ENCODE assay signal across 26 cellular contexts in the genomic region with DNA sequence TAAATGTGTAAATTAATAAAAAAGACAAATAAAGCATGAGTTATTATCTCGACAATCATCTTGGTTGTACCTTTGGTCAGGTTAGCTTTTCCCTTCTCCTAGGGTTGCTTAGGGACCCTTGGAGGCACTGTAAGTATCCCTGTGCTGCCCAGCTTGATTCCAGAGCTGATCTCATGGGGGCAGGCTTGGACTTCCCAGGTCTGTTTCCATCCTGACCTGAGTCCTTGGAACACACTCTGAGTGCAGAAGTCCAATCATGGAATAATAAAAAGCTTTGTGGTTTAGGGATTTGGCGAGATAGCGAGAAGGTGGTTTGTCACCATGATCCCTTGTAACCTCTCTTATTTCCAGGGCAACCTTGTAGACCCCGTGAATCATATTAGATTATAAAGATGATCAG. TPM values are rescaled to one million over a fixed set of nuclear protein-coding genes. Genes with fewer than 3 reads are reported as not detected.
DNase-seq lines count a peak whose midpoint lies in the region; ATAC-seq and TF ChIP-seq lines count a peak whose summit lies in the region.
"Had no signal": no experiment of that assay in that cellular context is flagged by ENCODE, and none has a peak within 500 bp of the region (broad histone marks: within the 10 kb centered on the region; RNA-seq: fewer than 3 reads in every experiment).

No MANE protein-coding gene starts in this region.

- DNase-seq in GM23338 (ENCODE audit: low spot score) (no peak), endodermal cell (no peak), left kidney (ENCODE audit: low read depth, low spot score) (peak; percentile 12), AG08395 (ENCODE audit: low spot score) (no peak)
- DNase-seq: activated CD4-positive, alpha-beta T cell treated with anti-CD3 and anti-CD28 coated beads, Interleukin-2, amount 10 ng/mL, durations not matched to agents 7 days and 5 days; activated effector memory CD4-positive, alpha-beta T cell treated with Interleukin-2 at 50 U/mL for 16 hours; activated T-cell treated with anti-CD3 and anti-CD28 coated beads, Interleukin-2, amount 50 U/mL, for 1 hour; anterior cingulate cortex; COR-L47; DMS79 treated with DMSO at 0.1 percent for 48 hours; GDM1; NCI-H1105; NCI-H2029; NCI-H526 treated with DMSO at 0.1 percent for 48 hours; nephron progenitor cell; SHP77 treated with DMSO at 0.1 percent for 48 hours; T1000; transverse colon had no signal

- no peaks in the 10 kb centered on the region for H3K79me2 ChIP-seq in GM23338 (replicated peaks; ENCODE audit: insufficient read depth)

- no peak overlapping the region for H3K27ac ChIP-seq in 22Rv1
- H3K27ac ChIP-seq in GM23338 (ENCODE audit: low read depth), result no peak overlapping the region
- H3K27ac ChIP-seq in endodermal cell (ENCODE audit: low read depth, low read length), result no peak overlapping the region
- H3K27ac ChIP-seq: BLaER1 treated with 17β-estradiol and CSF1 and Interleukin-3, amounts not matched to agents 10 nM and 100 nM; transverse colon had no signal

- H3K27me3 ChIP-seq in GM23338 (ENCODE audit: insufficient read depth) (no peaks in the 10 kb centered on the region), endodermal cell (ENCODE audit: control insufficient read depth, insufficient read depth, low read length, poor library complexity, severe bottlenecking) (no peaks in the 10 kb centered on the region)
- H3K27me3 ChIP-seq: BLaER1 treated with 17β-estradiol and CSF1 and Interleukin-3, amounts not matched to agents 10 nM and 100 nM; transverse colon had no signal

- no peaks in the 10 kb centered on the region for H3K36me3 Mint-ChIP-seq in GM23338 (ENCODE audit: low read depth)
- no peaks in the 10 kb centered on the region for H3K36me3 Mint-ChIP-seq in endodermal cell (ENCODE audit: low read depth)
- H3K36me3 Mint-ChIP-seq: activated naive CD8-positive, alpha-beta T cell; stimulated activated memory B cell treated with anti-CD40 and anti-IgM and Interleukin-4, amounts not matched to agents 10 μg/mL and 1 μg/mL and 100 μg/mL, for 72 hours had no signal

- ATAC-seq in GM23338, result no peak
- no peak for ATAC-seq in GM18502 (IDR thresholded peaks at IDR 0.05; ENCODE audit: poor library complexity, unreplicated experiment)
- ATAC-seq in GM19455 (IDR thresholded peaks at IDR 0.05; ENCODE audit: unreplicated experiment), result no peak
- ATAC-seq: HCT116; Panc1; stimulated activated memory B cell treated with anti-CD40 and anti-IgM and Interleukin-4, amounts not matched to agents 10 μg/mL and 1 μg/mL and 100 μg/mL, for 72 hours had no signal

- no peaks in the 10 kb centered on the region for H4K20me1 ChIP-seq in GM23338 (replicated peaks; ENCODE audit: insufficient read depth)
- H4K20me1 ChIP-seq: BLaER1 treated with 17β-estradiol and CSF1 and Interleukin-3, amounts not matched to agents 10 nM and 100 nM had no signal

- H3K27me3 Mint-ChIP-seq in GM23338 (ENCODE audit: insufficient read depth, low read depth, poor library complexity) (no peaks in the 10 kb centered on the region), endodermal cell (ENCODE audit: insufficient read depth) (no peaks in the 10 kb centered on the region)
- H3K27me3 Mint-ChIP-seq: activated CD4-positive, alpha-beta T cell treated with anti-CD3 and anti-CD28 coated beads, Interleukin-2, amount 10 ng/mL, durations not matched to agents 7 days and 5 days had no signal

- H3K9ac ChIP-seq in endodermal cell (ENCODE audit: extremely low read depth, low read length, poor library complexity, severe bottlenecking), result no peak overlapping the region
- H3K9ac ChIP-seq: BLaER1 treated with 17β-estradiol and CSF1 and Interleukin-3, amounts not matched to agents 10 nM and 100 nM had no signal

- peaks cover 11% of the 10 kb centered on the region for H3K9me2 ChIP-seq in GM23338 (ENCODE audit: insufficient read depth)

- H3K4me1 Mint-ChIP-seq in GM23338 (no peaks in the 10 kb centered on the region), endodermal cell (no peaks in the 10 kb centered on the region)
- H3K4me1 Mint-ChIP-seq: activated CD4-positive, alpha-beta T cell treated with anti-CD3 and anti-CD28 coated beads, Interleukin-2, amount 10 ng/mL, durations not matched to agents 7 days and 5 days; nephron progenitor cell; stimulated activated memory B cell treated with anti-CD40 and anti-IgM and Interleukin-4, amounts not matched to agents 10 μg/mL and 1 μg/mL and 100 μg/mL, for 72 hours had no signal

- H3K4me2 ChIP-seq in GM23338, result no peak overlapping the region
- H3K4me2 ChIP-seq: BLaER1 treated with 17β-estradiol and CSF1 and Interleukin-3, amounts not matched to agents 10 nM and 100 nM had no signal

- H3K27ac Mint-ChIP-seq in GM23338 (no peak overlapping the region), endodermal cell (no peak overlapping the region)
- H3K27ac Mint-ChIP-seq: activated CD4-positive, alpha-beta T cell treated with anti-CD3 and anti-CD28 coated beads, Interleukin-2, amount 10 ng/mL, durations not matched to agents 7 days and 5 days; activated naive CD8-positive, alpha-beta T cell; nephron progenitor cell; stimulated activated memory B cell treated with anti-CD40 and anti-IgM and Interleukin-4, amounts not matched to agents 10 μg/mL and 1 μg/mL and 100 μg/mL, for 72 hours had no signal

- WGBS in endodermal cell (ENCODE audit: insufficient coverage in 1 of 2, insufficient read length in 1 of 2), 2 experiments, result 91 to 95% methylated on average over 3 to 4 of the region's 4 CpGs

- H2AFZ ChIP-seq in GM23338, result no peak overlapping the region

- no peaks in the 10 kb centered on the region for H3K36me3 ChIP-seq in GM23338 (ENCODE audit: insufficient read depth)
- H3K36me3 ChIP-seq in endodermal cell (ENCODE audit: control insufficient read depth, insufficient read depth, low read length), result no peaks in the 10 kb centered on the region
- H3K36me3 ChIP-seq: BLaER1 treated with 17β-estradiol and CSF1 and Interleukin-3, amounts not matched to agents 10 nM and 100 nM; transverse colon had no signal

- peak; percentile 33 for TF ChIP-seq CTCF in 22Rv1 (IDR thresholded peaks at IDR 0.05)
- TF ChIP-seq CTCF in GM23338 (conservative IDR thresholded peaks at IDR 0.05; ENCODE audit: low read depth in 2 of 2), result peak; percentile 15 to 41; a peak in 3 of 4 replicates
- peak; percentile 43 for TF ChIP-seq CTCF in endodermal cell (conservative IDR thresholded peaks at IDR 0.05)

- H3K9me3 Mint-ChIP-seq in GM23338 (no peaks in the 10 kb centered on the region), endodermal cell (no peaks in the 10 kb centered on the region)
- H3K9me3 Mint-ChIP-seq: activated CD4-positive, alpha-beta T cell treated with anti-CD3 and anti-CD28 coated beads, Interleukin-2, amount 10 ng/mL, durations not matched to agents 7 days and 5 days; nephron progenitor cell; stimulated activated memory B cell treated with anti-CD40 and anti-IgM and Interleukin-4, amounts not matched to agents 10 μg/mL and 1 μg/mL and 100 μg/mL, for 72 hours had no signal

- no peaks in the 10 kb centered on the region for H3K4me1 ChIP-seq in GM23338 (ENCODE audit: insufficient read depth)
- H3K4me1 ChIP-seq in endodermal cell (ENCODE audit: control insufficient read depth, insufficient read depth, low read length), result no peaks in the 10 kb centered on the region
- H3K4me1 ChIP-seq: BLaER1 treated with 17β-estradiol and CSF1 and Interleukin-3, amounts not matched to agents 10 nM and 100 nM; transverse colon had no signal

- H3K4me3 Mint-ChIP-seq in GM23338, result no peak overlapping the region
- no peak overlapping the region for H3K4me3 Mint-ChIP-seq in endodermal cell
- H3K4me3 Mint-ChIP-seq: activated CD4-positive, alpha-beta T cell treated with anti-CD3 and anti-CD28 coated beads, Interleukin-2, amount 10 ng/mL, durations not matched to agents 7 days and 5 days; activated naive CD8-positive, alpha-beta T cell; nephron progenitor cell; stimulated activated memory B cell treated with anti-CD40 and anti-IgM and Interleukin-4, amounts not matched to agents 10 μg/mL and 1 μg/mL and 100 μg/mL, for 72 hours had no signal

- no peaks in the 10 kb centered on the region for H3K9me3 ChIP-seq in endodermal cell (ENCODE audit: control insufficient read depth, low read length)
- H3K9me3 ChIP-seq: BLaER1 treated with 17β-estradiol and CSF1 and Interleukin-3, amounts not matched to agents 10 nM and 100 nM; transverse colon had no signal

- H3K4me3 ChIP-seq in GM23338 (no peak overlapping the region), endodermal cell (ENCODE audit: low read length) (no peak overlapping the region)
- H3K4me3 ChIP-seq: BLaER1 treated with 17β-estradiol and CSF1 and Interleukin-3, amounts not matched to agents 10 nM and 100 nM; transverse colon had no signal

- no peaks in the 10 kb centered on the region for H3F3A ChIP-seq in GM23338 (replicated peaks; ENCODE audit: low read depth)

TF ChIP-seq in GM23338, 12 proteins besides CTCF, POLR2A, EP300 and RAD21:
- no peak for TF ChIP-seq POLR2AphosphoS5 (IDR thresholded peaks at IDR 0.05; ENCODE audit: low read depth)
TF ChIP-seq in GM23338: peak in this region for 0.

RNA-seq across cellular contexts. Expression of a gene that starts 18.7 kb away (rescaled TPM):
- total RNA-seq in GM23338 (2014; rRNA removed; shearing (Covaris generic)), result 0.66 and 1.4 TPM in 2 replicates
- 1.3 and 1.7 TPM in 2 replicates for polyA plus RNA-seq in GM23338 (2016; fragmentation: Nextera tagmentation; extraction: Ambion mirVana)
- 1 to 10 TPM in 1 of 2 donors, not detected in 1; 1.3 TPM for total RNA-seq in endodermal cell
- polyA plus RNA-seq in endodermal cell (2013, experiment 1 of 2), result 0.50 TPM
- polyA plus RNA-seq in endodermal cell (2013, experiment 2 of 2), result 0.29 TPM
